1 cellular context compared by ENCODE assay signal in the genomic region with DNA sequence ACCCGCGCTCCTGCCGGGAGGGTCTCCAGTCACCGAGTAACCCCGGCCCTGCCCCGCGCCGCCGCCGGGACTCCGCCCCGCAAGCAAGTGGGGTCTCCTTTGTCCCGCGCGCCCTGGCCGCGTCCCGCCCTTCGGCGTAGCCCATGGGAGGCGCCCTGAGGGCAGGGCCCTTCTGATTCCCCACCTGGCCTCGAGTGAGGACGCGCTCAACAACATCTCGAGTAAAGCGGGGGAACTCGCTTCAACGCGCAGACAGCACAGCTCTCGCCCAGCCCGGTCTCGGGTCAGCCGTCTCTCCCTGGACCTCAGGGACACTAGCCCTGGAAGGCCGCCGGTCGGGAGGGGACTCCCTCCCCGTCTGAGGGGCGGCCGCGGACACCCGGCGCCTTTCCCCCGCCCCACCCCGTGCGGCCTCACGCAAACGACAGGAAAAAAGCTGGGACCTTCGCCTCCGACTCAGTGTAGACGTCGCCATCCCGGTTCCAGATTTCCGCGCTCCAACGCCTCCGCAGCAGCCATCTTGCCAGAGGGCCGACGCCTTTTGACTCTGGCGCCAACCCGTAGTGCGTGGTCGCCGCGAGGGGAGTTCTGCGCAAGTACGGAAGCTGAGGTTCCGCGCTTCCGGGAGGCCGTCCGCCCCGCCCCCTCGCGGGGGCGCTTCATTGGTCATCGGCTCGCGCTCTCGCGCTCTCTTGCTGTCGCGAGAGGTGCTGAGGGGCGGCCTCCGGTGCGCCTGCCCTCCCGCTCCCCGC.
TF ChIP-seq lines count a peak whose summit lies in the region.

No MANE protein-coding gene starts in this region.

TF ChIP-seq in HepG2, 621 proteins besides CTCF, POLR2A, EP300 and RAD21 (continued from another document and continues in another):
- TF ChIP-seq PITX1 (CRISPR knock-in tag; IDR thresholded peaks at IDR 0.05) (peak; percentile 81), TBL1XR1 (IDR thresholded peaks at IDR 0.05; ENCODE audit: borderline replicate concordance, low read length, partially characterized antibody) (peak; percentile 83), SCMH1 (CRISPR knock-in tag; IDR thresholded peaks at IDR 0.05; ENCODE audit: borderline replicate concordance) (no peak), ZNF569 (CRISPR knock-in tag; IDR thresholded peaks at IDR 0.05; ENCODE audit: borderline replicate concordance) (peak; percentile 93; the same call in 1 of the 2 replicates), STAG1 (CRISPR knock-in tag; IDR thresholded peaks at IDR 0.05) (peak; percentile 16; the same call in 1 of the 2 replicates), REXO4 (CRISPR knock-in tag; IDR thresholded peaks at IDR 0.05; ENCODE audit: borderline replicate concordance) (no peak), ZSCAN25 (CRISPR knock-in tag; IDR thresholded peaks at IDR 0.05) (peak; percentile 51; the same call in 1 of the 2 replicates), ZNF235 (CRISPR knock-in tag; IDR thresholded peaks at IDR 0.05; ENCODE audit: borderline replicate concordance) (peak; percentile 98), PHF5A (CRISPR knock-in tag; IDR thresholded peaks at IDR 0.05; ENCODE audit: low read depth, unreplicated experiment) (peak; percentile 99), ZNF891 (CRISPR knock-in tag; IDR thresholded peaks at IDR 0.05) (peak; percentile 98), FOXP1 (IDR thresholded peaks at IDR 0.05) (no peak), FOXP1 (CRISPR knock-in tag; IDR thresholded peaks at IDR 0.05) (peak; percentile 8; the same call in 1 of the 2 replicates), ZC3H13 (CRISPR knock-in tag; IDR thresholded peaks at IDR 0.05) (peak; percentile 96), ARNTL (CRISPR knock-in tag; IDR thresholded peaks at IDR 0.05) (peak; percentile 90), ATF1 (CRISPR knock-in tag; IDR thresholded peaks at IDR 0.05) (peak; percentile 54; the same call in 1 of the 2 replicates), ZNF883 (CRISPR knock-in tag; IDR thresholded peaks at IDR 0.05; ENCODE audit: not compliant biosample characterization) (peak; percentile 90), ZKSCAN8 (CRISPR knock-in tag; IDR thresholded peaks at IDR 0.05; ENCODE audit: borderline replicate concordance) (peak; percentile 83; the same call in 1 of the 2 replicates), NKX3-1 (CRISPR knock-in tag; IDR thresholded peaks at IDR 0.05) (peak; percentile 79), ZNF879 (CRISPR knock-in tag; IDR thresholded peaks at IDR 0.05) (peak; percentile 44; the same call in 1 of the 2 replicates), ZNF816 (CRISPR knock-in tag; IDR thresholded peaks at IDR 0.05; ENCODE audit: borderline replicate concordance) (peak; percentile 83), ZNF468 (CRISPR knock-in tag; IDR thresholded peaks at IDR 0.05) (peak; percentile 92; the same call in 1 of the 2 replicates), KMT2B (CRISPR knock-in tag; IDR thresholded peaks at IDR 0.05) (peak; percentile 95), RFX3 (CRISPR knock-in tag; IDR thresholded peaks at IDR 0.05) (0 out of 2 replicates have a peak, but pooled peaks have one; percentile 29), ZFP90 (CRISPR knock-in tag; IDR thresholded peaks at IDR 0.05; ENCODE audit: borderline replicate concordance) (peak; percentile 99), KDM1A (CRISPR knock-in tag; IDR thresholded peaks at IDR 0.05) (no peak), ZNF782 (CRISPR knock-in tag; IDR thresholded peaks at IDR 0.05; ENCODE audit: borderline replicate concordance) (peak; percentile 99; the same call in 1 of the 2 replicates), JARID2 (CRISPR knock-in tag; IDR thresholded peaks at IDR 0.05; ENCODE audit: insufficient replicate concordance) (peak; percentile 93), ZBTB20 (CRISPR knock-in tag; IDR thresholded peaks at IDR 0.05; ENCODE audit: borderline replicate concordance, low read depth) (peak; percentile 96; the same call in 1 of the 2 replicates), SAFB2 (CRISPR knock-in tag; IDR thresholded peaks at IDR 0.05; ENCODE audit: borderline replicate concordance, low read depth) (peak; percentile 98), MLLT10 (CRISPR knock-in tag; IDR thresholded peaks at IDR 0.05) (peak; percentile 94), ZNF264 (CRISPR knock-in tag; IDR thresholded peaks at IDR 0.05) (peak; percentile 90), U2AF1 (optimal IDR thresholded peaks at IDR 0.05; ENCODE audit: low read depth, low read length) (peak; percentile 84), ZNF775 (CRISPR knock-in tag; IDR thresholded peaks at IDR 0.05; ENCODE audit: borderline replicate concordance) (peak; percentile 83), ARNT (IDR thresholded peaks at IDR 0.05) (no peak), ZNF460 (CRISPR knock-in tag; IDR thresholded peaks at IDR 0.05; ENCODE audit: borderline replicate concordance) (peak; percentile 45; the same call in 1 of the 2 replicates), KAT2B (IDR thresholded peaks at IDR 0.05; ENCODE audit: borderline replicate concordance, low read depth, low read length) (no peak), ZSCAN31 (CRISPR knock-in tag; IDR thresholded peaks at IDR 0.05; ENCODE audit: low read depth) (peak; percentile 93)
- TF ChIP-seq, protein P1, sequence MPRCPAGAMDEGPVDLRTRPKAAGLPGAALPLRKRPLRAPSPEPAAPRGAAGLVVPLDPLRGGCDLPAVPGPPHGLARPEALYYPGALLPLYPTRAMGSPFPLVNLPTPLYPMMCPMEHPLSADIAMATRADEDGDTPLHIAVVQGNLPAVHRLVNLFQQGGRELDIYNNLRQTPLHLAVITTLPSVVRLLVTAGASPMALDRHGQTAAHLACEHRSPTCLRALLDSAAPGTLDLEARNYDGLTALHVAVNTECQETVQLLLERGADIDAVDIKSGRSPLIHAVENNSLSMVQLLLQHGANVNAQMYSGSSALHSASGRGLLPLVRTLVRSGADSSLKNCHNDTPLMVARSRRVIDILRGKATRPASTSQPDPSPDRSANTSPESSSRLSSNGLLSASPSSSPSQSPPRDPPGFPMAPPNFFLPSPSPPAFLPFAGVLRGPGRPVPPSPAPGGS (CRISPR knock-in tag; IDR thresholded peaks at IDR 0.05): peak; percentile 87; the same call in 1 of the 2 replicates
- TF ChIP-seq, protein P2, sequence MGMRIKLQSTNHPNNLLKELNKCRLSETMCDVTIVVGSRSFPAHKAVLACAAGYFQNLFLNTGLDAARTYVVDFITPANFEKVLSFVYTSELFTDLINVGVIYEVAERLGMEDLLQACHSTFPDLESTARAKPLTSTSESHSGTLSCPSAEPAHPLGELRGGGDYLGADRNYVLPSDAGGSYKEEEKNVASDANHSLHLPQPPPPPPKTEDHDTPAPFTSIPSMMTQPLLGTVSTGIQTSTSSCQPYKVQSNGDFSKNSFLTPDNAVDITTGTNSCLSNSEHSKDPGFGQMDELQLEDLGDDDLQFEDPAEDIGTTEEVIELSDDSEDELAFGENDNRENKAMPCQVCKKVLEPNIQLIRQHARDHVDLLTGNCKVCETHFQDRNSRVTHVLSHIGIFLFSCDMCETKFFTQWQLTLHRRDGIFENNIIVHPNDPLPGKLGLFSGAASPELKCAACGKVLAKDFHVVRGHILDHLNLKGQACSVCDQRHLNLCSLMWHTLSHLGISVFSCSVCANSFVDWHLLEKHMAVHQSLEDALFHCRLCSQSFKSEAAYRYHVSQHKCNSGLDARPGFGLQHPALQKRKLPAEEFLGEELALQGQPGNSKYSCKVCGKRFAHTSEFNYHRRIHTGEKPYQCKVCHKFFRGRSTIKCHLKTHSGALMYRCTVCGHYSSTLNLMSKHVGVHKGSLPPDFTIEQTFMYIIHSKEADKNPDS (CRISPR knock-in tag; IDR thresholded peaks at IDR 0.05): 0 out of 2 replicates have a peak, but pooled peaks have one; percentile 60
- TF ChIP-seq, protein P3, sequence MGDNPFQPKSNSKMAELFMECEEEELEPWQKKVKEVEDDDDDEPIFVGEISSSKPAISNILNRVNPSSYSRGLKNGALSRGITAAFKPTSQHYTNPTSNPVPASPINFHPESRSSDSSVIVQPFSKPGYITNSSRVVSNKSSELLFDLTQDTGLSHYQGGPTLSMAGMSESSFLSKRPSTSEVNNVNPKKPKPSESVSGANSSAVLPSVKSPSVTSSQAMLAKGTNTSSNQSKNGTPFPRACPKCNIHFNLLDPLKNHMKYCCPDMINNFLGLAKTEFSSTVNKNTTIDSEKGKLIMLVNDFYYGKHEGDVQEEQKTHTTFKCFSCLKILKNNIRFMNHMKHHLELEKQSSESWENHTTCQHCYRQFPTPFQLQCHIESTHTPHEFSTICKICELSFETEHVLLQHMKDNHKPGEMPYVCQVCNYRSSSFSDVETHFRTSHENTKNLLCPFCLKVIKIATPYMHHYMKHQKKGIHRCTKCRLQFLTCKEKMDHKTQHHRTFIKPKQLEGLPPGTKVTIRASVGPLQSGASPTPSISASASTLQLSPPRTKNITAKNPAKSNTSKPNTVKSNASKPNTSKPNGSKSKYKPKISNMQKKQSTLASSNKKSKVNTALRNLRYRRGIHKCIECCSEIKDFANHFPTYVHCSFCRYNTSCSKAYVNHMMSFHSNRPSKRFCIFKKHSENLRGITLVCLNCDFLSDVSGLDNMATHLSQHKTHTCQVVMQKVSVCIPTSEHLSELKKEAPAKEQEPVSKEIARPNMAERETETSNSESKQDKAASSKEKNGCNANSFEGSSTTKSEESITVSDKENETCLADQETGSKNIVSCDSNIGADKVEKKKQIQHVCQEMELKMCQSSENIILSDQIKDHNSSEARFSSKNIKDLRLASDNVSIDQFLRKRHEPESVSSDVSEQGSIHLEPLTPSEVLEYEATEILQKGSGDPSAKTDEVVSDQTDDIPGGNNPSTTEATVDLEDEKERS (CRISPR knock-in tag; IDR thresholded peaks at IDR 0.05): peak; percentile 98
- TF ChIP-seq, protein P4, sequence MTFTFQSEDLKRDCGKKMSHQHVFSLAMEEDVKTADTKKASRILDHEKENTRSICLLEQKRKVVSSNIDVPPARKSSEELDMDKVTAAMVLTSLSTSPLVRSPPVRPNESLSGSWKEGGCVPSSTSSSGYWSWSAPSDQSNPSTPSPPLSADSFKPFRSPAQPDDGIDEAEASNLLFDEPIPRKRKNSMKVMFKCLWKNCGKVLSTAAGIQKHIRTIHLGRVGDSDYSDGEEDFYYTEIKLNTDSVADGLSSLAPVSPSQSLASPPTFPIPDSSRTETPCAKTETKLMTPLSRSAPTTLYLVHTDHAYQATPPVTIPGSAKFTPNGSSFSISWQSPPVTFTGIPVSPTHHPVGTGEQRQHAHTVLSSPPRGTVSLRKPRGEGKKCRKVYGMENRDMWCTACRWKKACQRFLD (CRISPR knock-in tag; IDR thresholded peaks at IDR 0.05; ENCODE audit: borderline replicate concordance): peak; percentile 94
- TF ChIP-seq, protein P5, sequence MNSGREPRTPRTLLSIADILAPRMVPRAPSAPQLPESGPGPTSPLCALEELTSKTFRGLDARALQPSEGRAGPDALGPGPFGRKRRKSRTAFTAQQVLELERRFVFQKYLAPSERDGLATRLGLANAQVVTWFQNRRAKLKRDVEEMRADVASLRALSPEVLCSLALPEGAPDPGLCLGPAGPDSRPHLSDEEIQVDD (CRISPR knock-in tag; IDR thresholded peaks at IDR 0.05; ENCODE audit: borderline replicate concordance): peak; percentile 92; the same call in 1 of the 2 replicates
- TF ChIP-seq, protein P6, sequence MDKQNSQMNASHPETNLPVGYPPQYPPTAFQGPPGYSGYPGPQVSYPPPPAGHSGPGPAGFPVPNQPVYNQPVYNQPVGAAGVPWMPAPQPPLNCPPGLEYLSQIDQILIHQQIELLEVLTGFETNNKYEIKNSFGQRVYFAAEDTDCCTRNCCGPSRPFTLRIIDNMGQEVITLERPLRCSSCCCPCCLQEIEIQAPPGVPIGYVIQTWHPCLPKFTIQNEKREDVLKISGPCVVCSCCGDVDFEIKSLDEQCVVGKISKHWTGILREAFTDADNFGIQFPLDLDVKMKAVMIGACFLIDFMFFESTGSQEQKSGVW (CRISPR knock-in tag; IDR thresholded peaks at IDR 0.05; ENCODE audit: borderline replicate concordance): no peak
- TF ChIP-seq, protein P7, sequence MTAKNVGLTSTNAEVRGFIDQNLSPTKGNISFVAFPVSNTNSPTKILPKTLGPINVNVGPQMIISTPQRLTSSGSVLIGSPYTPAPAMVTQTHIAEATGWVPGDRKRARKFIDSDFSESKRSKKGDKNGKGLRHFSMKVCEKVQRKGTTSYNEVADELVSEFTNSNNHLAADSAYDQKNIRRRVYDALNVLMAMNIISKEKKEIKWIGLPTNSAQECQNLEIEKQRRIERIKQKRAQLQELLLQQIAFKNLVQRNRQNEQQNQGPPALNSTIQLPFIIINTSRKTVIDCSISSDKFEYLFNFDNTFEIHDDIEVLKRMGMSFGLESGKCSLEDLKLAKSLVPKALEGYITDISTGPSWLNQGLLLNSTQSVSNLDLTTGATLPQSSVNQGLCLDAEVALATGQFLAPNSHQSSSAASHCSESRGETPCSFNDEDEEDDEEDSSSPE (CRISPR knock-in tag; IDR thresholded peaks at IDR 0.05): peak; percentile 96
- TF ChIP-seq, protein P8, sequence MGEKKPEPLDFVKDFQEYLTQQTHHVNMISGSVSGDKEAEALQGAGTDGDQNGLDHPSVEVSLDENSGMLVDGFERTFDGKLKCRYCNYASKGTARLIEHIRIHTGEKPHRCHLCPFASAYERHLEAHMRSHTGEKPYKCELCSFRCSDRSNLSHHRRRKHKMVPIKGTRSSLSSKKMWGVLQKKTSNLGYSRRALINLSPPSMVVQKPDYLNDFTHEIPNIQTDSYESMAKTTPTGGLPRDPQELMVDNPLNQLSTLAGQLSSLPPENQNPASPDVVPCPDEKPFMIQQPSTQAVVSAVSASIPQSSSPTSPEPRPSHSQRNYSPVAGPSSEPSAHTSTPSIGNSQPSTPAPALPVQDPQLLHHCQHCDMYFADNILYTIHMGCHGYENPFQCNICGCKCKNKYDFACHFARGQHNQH (CRISPR knock-in tag; IDR thresholded peaks at IDR 0.05): peak; percentile 94
- TF ChIP-seq, protein P9, sequence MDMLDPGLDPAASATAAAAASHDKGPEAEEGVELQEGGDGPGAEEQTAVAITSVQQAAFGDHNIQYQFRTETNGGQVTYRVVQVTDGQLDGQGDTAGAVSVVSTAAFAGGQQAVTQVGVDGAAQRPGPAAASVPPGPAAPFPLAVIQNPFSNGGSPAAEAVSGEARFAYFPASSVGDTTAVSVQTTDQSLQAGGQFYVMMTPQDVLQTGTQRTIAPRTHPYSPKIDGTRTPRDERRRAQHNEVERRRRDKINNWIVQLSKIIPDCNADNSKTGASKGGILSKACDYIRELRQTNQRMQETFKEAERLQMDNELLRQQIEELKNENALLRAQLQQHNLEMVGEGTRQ (IDR thresholded peaks at IDR 0.05; ENCODE audit: low read depth, low read length): no peak
- TF ChIP-seq, protein P9 (CRISPR knock-in tag; IDR thresholded peaks at IDR 0.05; ENCODE audit: borderline replicate concordance): 0 out of 2 replicates have a peak, but pooled peaks have one; percentile 53
- TF ChIP-seq, protein P10, sequence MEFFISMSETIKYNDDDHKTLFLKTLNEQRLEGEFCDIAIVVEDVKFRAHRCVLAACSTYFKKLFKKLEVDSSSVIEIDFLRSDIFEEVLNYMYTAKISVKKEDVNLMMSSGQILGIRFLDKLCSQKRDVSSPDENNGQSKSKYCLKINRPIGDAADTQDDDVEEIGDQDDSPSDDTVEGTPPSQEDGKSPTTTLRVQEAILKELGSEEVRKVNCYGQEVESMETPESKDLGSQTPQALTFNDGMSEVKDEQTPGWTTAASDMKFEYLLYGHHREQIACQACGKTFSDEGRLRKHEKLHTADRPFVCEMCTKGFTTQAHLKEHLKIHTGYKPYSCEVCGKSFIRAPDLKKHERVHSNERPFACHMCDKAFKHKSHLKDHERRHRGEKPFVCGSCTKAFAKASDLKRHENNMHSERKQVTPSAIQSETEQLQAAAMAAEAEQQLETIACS (CRISPR knock-in tag; IDR thresholded peaks at IDR 0.05): peak; percentile 40; the same call in 1 of the 2 replicates
